ENCODE assay signal across 8 cellular contexts in the genomic region with DNA sequence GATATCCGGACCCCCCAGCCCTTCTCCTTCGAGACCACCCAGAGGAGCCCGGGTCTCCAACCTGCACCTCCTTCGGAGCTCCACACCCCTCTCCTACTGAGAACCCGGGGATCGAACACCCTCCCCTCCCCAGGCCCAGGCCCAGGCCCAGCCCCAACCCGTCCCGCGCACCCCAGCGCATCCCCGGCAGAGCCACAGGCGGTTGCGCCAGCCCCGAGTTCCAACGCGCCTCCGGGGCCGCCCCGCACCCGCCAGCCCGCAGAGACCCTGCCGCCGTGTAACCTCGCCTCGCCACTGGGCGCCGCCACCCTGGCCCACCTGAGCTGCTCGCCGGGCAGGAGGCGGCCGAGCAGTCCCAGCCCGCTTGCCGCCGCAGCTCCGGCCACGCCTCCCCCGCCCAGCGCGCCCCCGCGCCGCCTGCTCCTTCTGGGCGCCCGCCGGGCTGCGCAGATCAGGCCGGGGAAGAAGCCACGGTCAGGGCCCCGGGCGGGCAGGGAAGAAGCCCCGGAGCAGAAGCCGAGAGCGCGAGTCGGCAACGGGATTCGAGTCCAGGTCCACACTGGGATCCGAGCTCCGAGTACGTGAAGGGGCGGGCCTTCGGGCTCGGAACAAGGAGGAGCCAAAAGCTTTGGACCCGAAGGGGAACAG. TPM values are rescaled to one million over a fixed set of nuclear protein-coding genes. Genes with fewer than 3 reads are reported as not detected.
A peak's percentile ranks its signal among the peaks of the same experiment; 100 is the strongest.
DNase-seq lines count a peak whose midpoint lies in the region; ATAC-seq and TF ChIP-seq lines count a peak whose summit lies in the region.

A gene with protein sequence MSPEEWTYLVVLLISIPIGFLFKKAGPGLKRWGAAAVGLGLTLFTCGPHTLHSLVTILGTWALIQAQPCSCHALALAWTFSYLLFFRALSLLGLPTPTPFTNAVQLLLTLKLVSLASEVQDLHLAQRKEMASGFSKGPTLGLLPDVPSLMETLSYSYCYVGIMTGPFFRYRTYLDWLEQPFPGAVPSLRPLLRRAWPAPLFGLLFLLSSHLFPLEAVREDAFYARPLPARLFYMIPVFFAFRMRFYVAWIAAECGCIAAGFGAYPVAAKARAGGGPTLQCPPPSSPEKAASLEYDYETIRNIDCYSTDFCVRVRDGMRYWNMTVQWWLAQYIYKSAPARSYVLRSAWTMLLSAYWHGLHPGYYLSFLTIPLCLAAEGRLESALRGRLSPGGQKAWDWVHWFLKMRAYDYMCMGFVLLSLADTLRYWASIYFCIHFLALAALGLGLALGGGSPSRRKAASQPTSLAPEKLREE (minus strand): TSS at position 561 of the 648 bp plus-strand sequence. CDS start 1,072 bp downstream, outside the sequence.

- no peak for DNase-seq in stimulated activated naive CD8-positive, alpha-beta T cell treated with anti-CD3 and anti-CD28 coated beads, Interleukin-15, Interleukin-2, amounts not matched to agents 100 U/mL and 50 U/mL, for 24 hours
- no peak for DNase-seq in activated effector memory CD4-positive, alpha-beta T cell treated with anti-CD3 and anti-CD28 coated beads, Interleukin-2, amount 50 U/mL, for 16 hours
- DNase-seq in HK-2 (ENCODE audit: unreplicated experiment) = no peak

- H3K9me3 ChIP-seq in HUES64 (ENCODE audit: insufficient read depth, low read depth, low read length) (no peaks in the 10 kb centered on the region), iPS-20b (ENCODE audit: insufficient read depth, low read depth, low read length) (no peaks in the 10 kb centered on the region)

- peaks cover 7% of the 10 kb centered on the region for H3K4me1 ChIP-seq in HUES64 (ENCODE audit: insufficient read depth, low read length)
- peaks cover 4% of the 10 kb centered on the region; the same call in 1 of the 2 replicates for H3K4me1 ChIP-seq in iPS-20b (ENCODE audit: insufficient read depth, low read length)

- peak within 1 kb of the TSS; percentile 96 for H3K27ac ChIP-seq in HUES64 (ENCODE audit: low read depth, low read length)
- peak within 1 kb of the TSS; percentile 100 for H3K27ac ChIP-seq in angular gyrus (ENCODE audit: low read depth, low read length)
- peak within 1 kb of the TSS; percentile 75 for H3K27ac ChIP-seq in iPS-20b (ENCODE audit: low read length)

- H3K9ac ChIP-seq in HUES64 (ENCODE audit: low read depth, low read length) = peak within 1 kb of the TSS; percentile 95
- peak within 1 kb of the TSS; percentile 93 for H3K9ac ChIP-seq in iPS-20b (ENCODE audit: low read depth, low read length)

- peak; percentile 51 for TF ChIP-seq CTCF in GM12875 (IDR thresholded peaks at IDR 0.05; ENCODE audit: borderline replicate concordance, insufficient read depth, low read depth, low read length)

- peak; percentile 15 for ATAC-seq in GM21526 (IDR thresholded peaks at IDR 0.05; ENCODE audit: low FRiP score, unreplicated experiment)
- peak; percentile 3 for ATAC-seq in stimulated activated naive CD8-positive, alpha-beta T cell treated with anti-CD3 and anti-CD28 coated beads, Interleukin-15, Interleukin-2, amounts not matched to agents 100 U/mL and 50 U/mL, for 24 hours

- H3K27me3 ChIP-seq in HUES64 (ENCODE audit: insufficient read depth, low read length) (no peaks in the 10 kb centered on the region), iPS-20b (ENCODE audit: insufficient read depth, low read length) (no peaks in the 10 kb centered on the region)

- WGBS in HUES64 = under 1% methylated on average over 64 of the region's 64 CpGs

- H3K4me3 ChIP-seq in GM12875 (ENCODE audit: low read depth, low read length) (peak within 1 kb of the TSS; percentile 85), HUES64 (ENCODE audit: low read length) (peak within 1 kb of the TSS; percentile 88), iPS-20b (ENCODE audit: low read length) (peak within 1 kb of the TSS; percentile 87)

- H3K36me3 ChIP-seq in HUES64 (ENCODE audit: insufficient read depth, low read length) (peaks cover 29% of the 10 kb centered on the region), iPS-20b (ENCODE audit: insufficient read depth, low read depth, low read length) (peaks cover 29% of the 10 kb centered on the region)

RNA-seq across cellular contexts. Expression of the gene that starts here (rescaled TPM):
- polyA plus RNA-seq in HUES64 (2013, experiment 1 of 2) = 74.7 TPM
- polyA plus RNA-seq in HUES64 (2013, experiment 2 of 2) = 81.0 TPM
